ENCODE assay signal across 9 cellular contexts in the genomic region with DNA sequence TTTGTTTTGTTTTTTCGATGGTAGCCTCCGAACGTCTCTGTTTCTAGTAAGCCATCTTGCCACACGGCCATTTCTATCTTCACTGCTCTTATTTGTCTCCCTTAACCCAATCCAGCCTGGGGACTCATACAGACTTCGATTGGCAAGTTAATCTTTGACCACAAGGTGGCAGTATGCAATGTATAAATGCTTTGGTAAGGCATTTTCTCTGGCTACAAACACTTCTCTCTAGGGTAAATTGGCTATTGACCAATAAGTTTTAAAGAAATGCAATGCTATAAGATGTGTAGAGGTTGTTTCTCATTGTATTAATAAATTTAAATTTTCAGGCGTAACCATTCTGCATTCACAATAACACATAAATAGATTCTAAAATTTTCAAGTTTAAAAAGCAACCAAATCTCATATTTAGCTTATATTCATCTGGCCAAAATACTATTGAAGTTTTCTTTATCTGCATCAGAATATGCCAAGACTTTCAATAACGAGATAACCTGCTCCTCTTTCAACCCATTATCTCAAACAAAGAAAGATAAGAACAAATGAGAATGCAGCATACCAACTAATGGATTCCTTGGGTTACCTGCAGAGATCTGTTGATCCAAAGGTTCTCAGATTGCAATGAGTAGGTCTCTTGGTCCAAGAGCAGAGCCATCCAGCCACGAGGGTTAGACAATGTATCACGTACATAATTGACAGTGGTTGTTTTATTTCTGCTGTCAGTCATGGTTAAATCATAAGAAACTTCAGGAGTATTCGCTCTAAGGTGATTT.
DNase-seq lines count a peak whose midpoint lies in the region; ATAC-seq and TF ChIP-seq lines count a peak whose summit lies in the region.
"Had no signal": no experiment of that assay in that cellular context is flagged by ENCODE, and none has a peak within 500 bp of the region (broad histone marks: within the 10 kb centered on the region; RNA-seq: fewer than 3 reads in every experiment).

No MANE protein-coding gene starts in this region.

- H3K36me3 Mint-ChIP-seq in activated B cell treated with CpG ODN at 0.5 μM for 24 hours (ENCODE audit: low read depth) = no peaks in the 10 kb centered on the region

- intact Hi-C loops in activated B cell treated with CpG ODN at 0.5 μM for 24 hours (cut with micrococcal nuclease) (loop anchor here (1.0 to 10.0 kb wide), 6 partner anchors 104 to 1041 kb away; a partner anchor contains a TSS), testis (cut with DNase I; ENCODE audit: low total_unique reads) (no loop called here)

- no peak overlapping the region for H3K4me3 ChIP-seq in AG04450 (ENCODE audit: low read depth, low read length)
- H3K4me3 ChIP-seq in testis = peak overlapping the region; percentile 29 to 35

- WGBS in testis, 2 donors = 33 to 34% methylated on average over 10 of the region's 10 CpGs

- H3K27me3 Mint-ChIP-seq in activated B cell treated with CpG ODN at 0.5 μM for 24 hours = peaks cover 18% of the 10 kb centered on the region

- H3K36me3 ChIP-seq in testis (ENCODE audit: low read depth, missing control alignments) = no peaks in the 10 kb centered on the region
- H3K36me3 ChIP-seq: neutrophil had no signal

- ATAC-seq in HG02588 (IDR thresholded peaks at IDR 0.05; ENCODE audit: unreplicated experiment) (peak; percentile 67), activated B cell treated with CpG ODN at 0.5 μM for 24 hours (ENCODE audit: low read depth) (no peak), GM21825 (IDR thresholded peaks at IDR 0.05; ENCODE audit: unreplicated experiment) (no peak)

- H3K4me1 ChIP-seq in testis = no peaks in the 10 kb centered on the region

- DNase-seq in AG04450 (ENCODE audit: low read depth, low spot score) (peak; percentile 1), GF-D8 (lab: John Stamatoyannopoulos, UW) (peak; percentile 0), NCI-H2107 treated with DMSO at 0.1 percent for 48 hours (lab: John Stamatoyannopoulos, UW; ENCODE audit: unreplicated experiment) (peak; percentile 54), activated B cell treated with CpG ODN at 0.5 μM for 24 hours (no peak), iPS DF 19.7 (ENCODE audit: low read depth, low spot score) (peak; percentile 63), testis (peak; percentile 68)

- H3K4me1 Mint-ChIP-seq in activated B cell treated with CpG ODN at 0.5 μM for 24 hours = no peaks in the 10 kb centered on the region

- H3K9me3 ChIP-seq in AG04450 (ENCODE audit: control insufficient read depth, insufficient read depth, low read length) (peaks cover 8% of the 10 kb centered on the region), testis (no peaks in the 10 kb centered on the region)
- H3K9me3 ChIP-seq: neutrophil had no signal

- no peaks in the 10 kb centered on the region for H3K9me3 Mint-ChIP-seq in activated B cell treated with CpG ODN at 0.5 μM for 24 hours

- no peak for TF ChIP-seq POLR2A in testis (IDR thresholded peaks at IDR 0.05)

- no peak overlapping the region for H3K27ac ChIP-seq in AG04450 (ENCODE audit: low read depth, low read length)
- no peak overlapping the region for H3K27ac ChIP-seq in testis
- H3K27ac ChIP-seq: neutrophil had no signal

- no peaks in the 10 kb centered on the region for H3K27me3 ChIP-seq in AG04450 (ENCODE audit: control insufficient read depth, insufficient read depth, low read length)
- H3K27me3 ChIP-seq in testis = no peaks in the 10 kb centered on the region
- H3K27me3 ChIP-seq: neutrophil had no signal

- no peak overlapping the region for H3K27ac Mint-ChIP-seq in activated B cell treated with CpG ODN at 0.5 μM for 24 hours

- TF ChIP-seq CTCF in AG04450 (IDR thresholded peaks at IDR 0.05; ENCODE audit: low read depth, low read length) (peak; percentile 58), activated B cell treated with CpG ODN at 0.5 μM for 24 hours (IDR thresholded peaks at IDR 0.05) (peak; percentile 30), testis (IDR thresholded peaks at IDR 0.05) (peak; percentile 41 to 73 (median 54))

- POLR2A ChIA-PET in AG04450 (lab: Yijun Ruan, JAX) (no interaction called here), activated B cell treated with CpG ODN at 0.5 μM for 24 hours (lab: Charles Lee) (no interaction called here)

- no peak overlapping the region for H3K4me3 Mint-ChIP-seq in activated B cell treated with CpG ODN at 0.5 μM for 24 hours

- CTCF ChIA-PET in AG04450 (lab: Charles Lee) = interaction anchor here (1.0 to 2.3 kb wide), 3 partner anchors 18 to 165 kb away, joined by 5 to 13 read pairs (median 9); no protein-coding TSS in a partner anchor
- CTCF ChIA-PET in activated B cell treated with CpG ODN at 0.5 μM for 24 hours (lab: Charles Lee) = interaction anchor here (1.2 to 2.7 kb wide), 3 partner anchors 104 to 195 kb away, joined by 3 to 26 read pairs (median 6); no protein-coding TSS in a partner anchor
